In genomic region chr1:220767312-220768126, GRCh38 we compare ENCODE assay signal across 15 cellular contexts. TPM values are rescaled to one million over a fixed set of nuclear protein-coding genes. Genes with fewer than 3 reads are reported as not detected.
A peak's percentile ranks its signal among the peaks of the same experiment; 100 is the strongest.
DNase-seq lines count a peak whose midpoint lies in the region; ATAC-seq and FAIRE-seq lines count a peak whose summit lies in the region.
"Had no signal": no experiment of that assay in that cellular context is flagged by ENCODE, and none has a peak within 500 bp of the region (broad histone marks: within the 10 kb centered on the region; RNA-seq: fewer than 3 reads in every experiment).

No MANE protein-coding gene starts in this region.

- no peaks in the 10 kb centered on the region for H3K36me3 Mint-ChIP-seq in activated CD4-positive, alpha-beta T cell treated with anti-CD3 and anti-CD28 coated beads, Interleukin-2, amount 10 ng/mL, durations not matched to agents 24 days and 14 days (ENCODE audit: low read depth)

- H3K27me3 ChIP-seq in small intestine (ENCODE audit: control insufficient read depth in 2 of 2, insufficient read depth in 2 of 2, low read length in 2 of 2): no peaks in the 10 kb centered on the region

- peak; percentile 28 for ATAC-seq in GM21529 (IDR thresholded peaks at IDR 0.05; ENCODE audit: unreplicated experiment)
- no peak for ATAC-seq in GM21717 (IDR thresholded peaks at IDR 0.05; ENCODE audit: unreplicated experiment)

- no peak overlapping the region for H3K4me3 Mint-ChIP-seq in activated CD4-positive, alpha-beta T cell treated with anti-CD3 and anti-CD28 coated beads, Interleukin-2, amount 10 ng/mL, durations not matched to agents 24 days and 14 days

- intact Hi-C loops in activated CD4-positive, alpha-beta T cell treated with anti-CD3 and anti-CD28 coated beads, Interleukin-2, amount 10 ng/mL, durations not matched to agents 24 days and 14 days (cut with micrococcal nuclease): no loop called here

- 19 to 34% (median 30%) methylated on average over 8 of the region's 8 CpGs for WGBS in small intestine, 3 donors

- H3K4me1 Mint-ChIP-seq in activated CD4-positive, alpha-beta T cell treated with anti-CD3 and anti-CD28 coated beads, Interleukin-2, amount 10 ng/mL, durations not matched to agents 24 days and 14 days: no peaks in the 10 kb centered on the region

- peak overlapping the region; percentile 22 to 50 for H3K27ac ChIP-seq in small intestine (ENCODE audit: low read depth in 1 of 2, low read length in 1 of 2)
- H3K27ac ChIP-seq: epithelial cell of prostate, skin epidermis had no signal

- no peak overlapping the region for H3K27ac Mint-ChIP-seq in activated CD4-positive, alpha-beta T cell treated with anti-CD3 and anti-CD28 coated beads, Interleukin-2, amount 10 ng/mL, durations not matched to agents 24 days and 14 days

- peaks cover 2% of the 10 kb centered on the region for H3K27me3 Mint-ChIP-seq in activated CD4-positive, alpha-beta T cell treated with anti-CD3 and anti-CD28 coated beads, Interleukin-2, amount 10 ng/mL, durations not matched to agents 24 days and 14 days

- DNase-seq in amniotic epithelial cell (ENCODE audit: low read depth) (peak; percentile 80), islet precursor cell (peak; percentile 24), small intestine (peak; percentile 82), DMS53 (lab: John Stamatoyannopoulos, UW) (no peak), cortex of kidney (lab: John Stamatoyannopoulos, UW) (no peak)
- DNase-seq in activated CD4-positive, alpha-beta T cell treated with anti-CD3 and anti-CD28 coated beads, Interleukin-2, amount 10 ng/mL, durations not matched to agents 24 days and 14 days: no peak
- DNase-seq: amygdala; mesendoderm; NCI-H1048; NCI-H524 treated with DMSO at 0.1 percent for 48 hours; stimulated activated CD8-positive, alpha-beta memory T cell treated with anti-CD3 and anti-CD28 coated beads, Interleukin-4, amount 100 ng/mL, for 48 hours had no signal

- no peaks in the 10 kb centered on the region for H3K9me3 ChIP-seq in small intestine (ENCODE audit: control insufficient read depth, low read depth)

- FAIRE-seq in small intestine (lab: Jason Lieb, UNC): peak; percentile 5

- no peaks in the 10 kb centered on the region for H3K9me3 Mint-ChIP-seq in activated CD4-positive, alpha-beta T cell treated with anti-CD3 and anti-CD28 coated beads, Interleukin-2, amount 10 ng/mL, durations not matched to agents 24 days and 14 days

- H3K4me3 ChIP-seq in small intestine (ENCODE audit: low read depth in 1 of 2, low read length in 2 of 2): no peak overlapping the region
- H3K4me3 ChIP-seq: skin epidermis had no signal

- H3K36me3 ChIP-seq in small intestine (ENCODE audit: control insufficient read depth in 2 of 2, insufficient read depth in 2 of 2, low read length in 2 of 2): peaks cover 3 to 13% of the 10 kb centered on the region in 2 donors

- peaks cover 4 to 7% of the 10 kb centered on the region in 2 donors for H3K4me1 ChIP-seq in small intestine (ENCODE audit: control insufficient read depth in 2 of 2, insufficient read depth in 1 of 2, low read depth in 1 of 2, low read length in 1 of 2)

RNA-seq across cellular contexts. Expression of gene MTARC1, which starts 19.2 kb away (rescaled TPM):
- 10 to 100 TPM in 1 of 3 donors, 1 to 10 TPM in 2; 5.4 to 20.2 (median 8.7) TPM for polyA plus RNA-seq in small intestine
- not detected in 2 replicates for total RNA-seq in activated CD4-positive, alpha-beta T cell treated with anti-CD3 and anti-CD28 coated beads, Interleukin-2, amount 10 ng/mL, durations not matched to agents 24 days and 14 days

RNA-seq across cellular contexts. Expression of gene MTARC2, which starts 19.4 kb away (rescaled TPM):
- 10 to 100 TPM; 31.8 to 93.5 (median 76.2) TPM for polyA plus RNA-seq in small intestine
- not detected in 2 replicates for total RNA-seq in activated CD4-positive, alpha-beta T cell treated with anti-CD3 and anti-CD28 coated beads, Interleukin-2, amount 10 ng/mL, durations not matched to agents 24 days and 14 days

Comparison
In these comparisons a context has a peak if more than half of its experiments do, and no peak if none do; other contexts are left out.
1. DNase-seq: peak in amniotic epithelial cell (single experiment), islet precursor cell (single experiment) and small intestine (single experiment); none in activated CD4-positive, alpha-beta T cell treated with anti-CD3 and anti-CD28 coated beads, Interleukin-2, amount 10 ng/mL, durations not matched to agents 24 days and 14 days (single experiment), DMS53 (single experiment) and cortex of kidney (single experiment).